In genomic region chr10:13417459-13418126, GRCh38 we compare ENCODE assay signal across 1 cellular context.
TF ChIP-seq lines count a peak whose summit lies in the region.

No MANE protein-coding gene starts in this region.

TF ChIP-seq in GM23338, 12 proteins besides CTCF, POLR2A, EP300 and RAD21 (continued from another document):
- TF ChIP-seq ZNF462 (CRISPR knock-in tag; IDR thresholded peaks at IDR 0.05) = no peak
